In genomic region chr2:200966770-200967169, GRCh38 we compare ENCODE assay signal across 12 cellular contexts. TPM values are rescaled to one million over a fixed set of nuclear protein-coding genes. Genes with fewer than 3 reads are reported as not detected.
DNase-seq lines count a peak whose midpoint lies in the region; ATAC-seq and TF ChIP-seq lines count a peak whose summit lies in the region.
"Had no signal": no experiment of that assay in that cellular context is flagged by ENCODE, and none has a peak within 500 bp of the region (broad histone marks: within the 10 kb centered on the region; RNA-seq: fewer than 3 reads in every experiment).

No MANE protein-coding gene starts in this region.

- no peaks in the 10 kb centered on the region for H3K27me3 ChIP-seq in heart left ventricle
- H3K27me3 ChIP-seq: pancreas, tibial nerve had no signal

- H3K9me3 Mint-ChIP-seq in Calu3 (ENCODE audit: low read depth, unreplicated experiment) = no peaks in the 10 kb centered on the region
- no peaks in the 10 kb centered on the region for H3K9me3 Mint-ChIP-seq in memory B cell

- H3K27me3 Mint-ChIP-seq in Calu3 (ENCODE audit: unreplicated experiment) = no peaks in the 10 kb centered on the region
- H3K27me3 Mint-ChIP-seq in memory B cell = no peaks in the 10 kb centered on the region
- H3K27me3 Mint-ChIP-seq: T-helper 17 cell had no signal

- H3K4me3 ChIP-seq in SK-N-MC = no peak overlapping the region
- H3K4me3 ChIP-seq in heart left ventricle = no peak overlapping the region
- H3K4me3 ChIP-seq: pancreas, tibial nerve had no signal

- CTCF ChIA-PET in Calu3 (lab: Charles Lee) = interaction anchor here (0.5 to 1.4 kb wide), 3 partner anchors 22 to 103 kb away, joined by 3 to 5 read pairs (median 4); no protein-coding TSS in a partner anchor

- H3K36me3 Mint-ChIP-seq in Calu3 (ENCODE audit: insufficient read depth, unreplicated experiment) (peaks cover 62% of the 10 kb centered on the region), memory B cell (no peaks in the 10 kb centered on the region)

- ATAC-seq in memory B cell (ENCODE audit: low read depth) (no peak), heart left ventricle (no peak)
- ATAC-seq: pancreas, T-helper 17 cell had no signal

- H3K27ac Mint-ChIP-seq in Calu3 (ENCODE audit: unreplicated experiment) = peak overlapping the region; percentile 83
- peak overlapping the region; percentile 59 for H3K27ac Mint-ChIP-seq in memory B cell
- H3K27ac Mint-ChIP-seq: T-helper 17 cell had no signal

- H3K4me1 Mint-ChIP-seq in Calu3 (ENCODE audit: low read depth, unreplicated experiment) (peaks cover 59% of the 10 kb centered on the region), memory B cell (peaks cover 39% of the 10 kb centered on the region)

- TF ChIP-seq CTCF in Calu3 (IDR thresholded peaks at IDR 0.05; ENCODE audit: unreplicated experiment) (no peak), heart left ventricle (IDR thresholded peaks at IDR 0.05) (no peak)

- H3K9me3 ChIP-seq in SK-N-MC (ENCODE audit: low read depth, low read length) = no peaks in the 10 kb centered on the region
- no peaks in the 10 kb centered on the region for H3K9me3 ChIP-seq in heart left ventricle
- H3K9me3 ChIP-seq: pancreas, tibial nerve had no signal

- H3K4me1 ChIP-seq in heart left ventricle = peaks cover 0 to 45% (median 25%) of the 10 kb centered on the region in 12 donors

- intact Hi-C loops in Calu3 (cut with micrococcal nuclease; ENCODE audit: unreplicated experiment) = no loop called here
- intact Hi-C loops in heart left ventricle (cut with DNase I) = loop anchor here in 2 of 10 donors (5.0 to 10.0 kb wide), 2 partner anchors 108 to 211 kb away; partner anchors contain the start of genes HYCC2 (in 1 of the 2) and NDUFB3 (in 1 of the 2)

- 40 to 58% (median 45%) methylated on average over 4 of the region's 4 CpGs for WGBS in heart left ventricle, 4 donors

- peak; percentile 43 for DNase-seq in Calu3
- DNase-seq in HCEC 1CT = peak; percentile 77
- DNase-seq in SK-N-MC (ENCODE audit: low read depth, low spot score) = peak; percentile 34
- no peak for DNase-seq in memory B cell (ENCODE audit: low spot score in 2 of 2)
- DNase-seq in heart left ventricle = no peak
- no peak for DNase-seq in NCI-H510A treated with DMSO at 0.1 percent for 48 hours (lab: John Stamatoyannopoulos, UW)
- no peak for DNase-seq in ecto neural progenitor cell (ENCODE audit: low spot score)
- DNase-seq in activated CD8-positive, alpha-beta memory T cell treated with anti-CD3 and anti-CD28 coated beads for 24 hours = no peak
- DNase-seq: pancreas, T-helper 17 cell had no signal

- no peak overlapping the region for H3K9ac ChIP-seq in SK-N-MC (ENCODE audit: insufficient read length)

- H3K36me3 ChIP-seq in SK-N-MC (ENCODE audit: insufficient read depth, low read length) (no peaks in the 10 kb centered on the region), heart left ventricle (peaks cover 0 to 8% (median 0%) of the 10 kb centered on the region in 9 donors)
- H3K36me3 ChIP-seq: pancreas, tibial nerve had no signal

- no peak for TF ChIP-seq POLR2A in heart left ventricle (IDR thresholded peaks at IDR 0.05)

- peak overlapping the region; percentile 15 for H3K4me3 Mint-ChIP-seq in Calu3 (ENCODE audit: low read depth, unreplicated experiment)
- no peak overlapping the region for H3K4me3 Mint-ChIP-seq in memory B cell
- H3K4me3 Mint-ChIP-seq: T-helper 17 cell had no signal

- peak overlapping the region; percentile 47; the same call in 1 of the 2 replicates for H3K27ac ChIP-seq in SK-N-MC
- H3K27ac ChIP-seq in heart left ventricle = peak overlapping the region in 1 of 12 donors; percentile 21
- H3K27ac ChIP-seq: HL-60, pancreas had no signal

- no TSS peak for BruUV-seq in Calu3 (replicated peaks; lab: Mats Ljungman, UMichigan)

RNA-seq across cellular contexts. Expression of gene ORC2, which starts 3.3 kb away (rescaled TPM):
- total RNA-seq in Calu3 (2022) (38.8 and 49.6 TPM in 2 replicates), heart left ventricle (10 to 100 TPM in 8 of 9 donors, 1 to 10 TPM in 1; 6.7 to 38.0 (median 24.0) TPM)
- 1 to 10 TPM; 7.7 to 8.9 TPM for polyA plus RNA-seq in heart left ventricle

Comparison
In these comparisons a context has a peak if more than half of its experiments do, and no peak if none do; other contexts are left out.
1. DNase-seq: peak in Calu3 (single experiment), HCEC 1CT (single experiment) and SK-N-MC (single experiment); none in memory B cell (0 of 2), heart left ventricle (0 of 5), NCI-H510A treated with DMSO at 0.1 percent for 48 hours (single experiment), ecto neural progenitor cell (single experiment) and activated CD8-positive, alpha-beta memory T cell treated with anti-CD3 and anti-CD28 coated beads for 24 hours (single experiment).